In genomic region chr1:108045370-108045950, GRCh38 we compare ENCODE assay signal across 23 cellular contexts.
DNase-seq lines count a peak whose midpoint lies in the region; ATAC-seq and TF ChIP-seq lines count a peak whose summit lies in the region.
"Had no signal": no experiment of that assay in that cellular context is flagged by ENCODE, and none has a peak within 500 bp of the region (broad histone marks: within the 10 kb centered on the region; RNA-seq: fewer than 3 reads in every experiment).

No MANE protein-coding gene starts in this region.

- no peak overlapping the region for H3K4me3 Mint-ChIP-seq in activated CD4-positive, alpha-beta T cell treated with anti-CD3 and anti-CD28 coated beads for 36 hours
- H3K4me3 Mint-ChIP-seq: activated naive CD4-positive, alpha-beta T cell treated with anti-CD3 and anti-CD28 coated beads for 36 hours; activated T-cell treated with anti-CD3 and anti-CD28 coated beads, Interleukin-2, amount 50 U/mL, for 4 hours; nephron progenitor cell had no signal

- H3K4me1 Mint-ChIP-seq in activated CD4-positive, alpha-beta T cell treated with anti-CD3 and anti-CD28 coated beads for 36 hours = peaks cover 43% of the 10 kb centered on the region

- TF ChIP-seq CTCF in foreskin keratinocyte (conservative IDR thresholded peaks at IDR 0.05) = no peak
- no peak for TF ChIP-seq CTCF in suprapubic skin (IDR thresholded peaks at IDR 0.05)

- H3K27me3 ChIP-seq in foreskin keratinocyte (no peaks in the 10 kb centered on the region), suprapubic skin (no peaks in the 10 kb centered on the region)
- H3K27me3 ChIP-seq: esophagus squamous epithelium, tibial artery had no signal

- TF ChIP-seq EP300 in suprapubic skin (IDR thresholded peaks at IDR 0.05) = no peak

- POLR2A ChIA-PET in activated CD4-positive, alpha-beta T cell treated with anti-CD3 and anti-CD28 coated beads for 36 hours (lab: Charles Lee) = no interaction called here

- WGBS in suprapubic skin = 42% methylated on average over 10 of the region's 10 CpGs

- H3K27ac ChIP-seq in foreskin keratinocyte (no peak overlapping the region), suprapubic skin (peak overlapping the region; percentile 6)
- H3K27ac ChIP-seq: gastrocnemius medialis, parathyroid adenoma, SK-N-MC, tibial artery had no signal

- H3K4me1 ChIP-seq in foreskin keratinocyte (peaks cover 23% of the 10 kb centered on the region), suprapubic skin (peaks cover 29% of the 10 kb centered on the region)
- H3K4me1 ChIP-seq: parathyroid adenoma had no signal

- H3K4me3 ChIP-seq in suprapubic skin = no peak overlapping the region
- H3K4me3 ChIP-seq: esophagus squamous epithelium, gastrocnemius medialis, SK-N-MC, tibial artery had no signal

- ATAC-seq in activated CD4-positive, alpha-beta T cell treated with anti-CD3 and anti-CD28 coated beads for 36 hours = peak; percentile 63
- ATAC-seq in SK-N-SH treated with all-trans-retinoic acid at 6 μM for 48 hours (no peak), foreskin keratinocyte (peak; percentile 61)
- ATAC-seq: gastrocnemius medialis; right cardiac atrium; stimulated activated naive CD8-positive, alpha-beta T cell treated with anti-CD3 and anti-CD28 coated beads, Interleukin-15, Interleukin-2, amounts not matched to agents 100 U/mL and 50 U/mL, for 24 hours had no signal

- peak overlapping the region; percentile 35 for H3K27ac Mint-ChIP-seq in activated CD4-positive, alpha-beta T cell treated with anti-CD3 and anti-CD28 coated beads for 36 hours
- H3K27ac Mint-ChIP-seq: activated naive CD4-positive, alpha-beta T cell treated with anti-CD3 and anti-CD28 coated beads for 36 hours; nephron progenitor cell had no signal

- H3K36me3 Mint-ChIP-seq in activated CD4-positive, alpha-beta T cell treated with anti-CD3 and anti-CD28 coated beads for 36 hours (ENCODE audit: low read depth) = no peaks in the 10 kb centered on the region

- no peaks in the 10 kb centered on the region for H3K36me3 ChIP-seq in suprapubic skin
- H3K36me3 ChIP-seq: esophagus squamous epithelium, gastrocnemius medialis, tibial artery had no signal

- no peaks in the 10 kb centered on the region for H3K27me3 Mint-ChIP-seq in activated CD4-positive, alpha-beta T cell treated with anti-CD3 and anti-CD28 coated beads for 36 hours

- H3K9me3 Mint-ChIP-seq in activated CD4-positive, alpha-beta T cell treated with anti-CD3 and anti-CD28 coated beads for 36 hours (ENCODE audit: low read depth) = no peaks in the 10 kb centered on the region
- H3K9me3 Mint-ChIP-seq: activated naive CD4-positive, alpha-beta T cell treated with anti-CD3 and anti-CD28 coated beads for 36 hours; activated T-cell treated with anti-CD3 and anti-CD28 coated beads, Interleukin-2, amount 50 U/mL, for 4 hours had no signal

- no peak for TF ChIP-seq POLR2A in suprapubic skin (IDR thresholded peaks at IDR 0.05)

- no peak for DNase-seq in activated CD4-positive, alpha-beta T cell treated with anti-CD3 and anti-CD28 coated beads for 36 hours
- no peak for DNase-seq in activated CD4-positive, alpha-beta T cell treated with anti-CD3 and anti-CD28 coated beads for 1 hour
- DNase-seq in foreskin keratinocyte (no peak), suprapubic skin (ENCODE audit: low spot score in 2 of 2) (no peak), EL (no peak)
- DNase-seq in stimulated activated CD4-positive, alpha-beta T cell treated with anti-CD3 and anti-CD28 coated beads, Interleukin-4, amount 100 ng/mL, for 24 hours = no peak
- DNase-seq in activated T-cell treated with anti-CD3 and anti-CD28 coated beads, Interleukin-2, amount 50 U/mL, for 1 hour = no peak
- DNase-seq: activated CD4-positive, CD25-positive, alpha-beta regulatory T cell treated with anti-CD3 and anti-CD28 coated beads, Interleukin-2, amount 50 U/mL, for 72 hours; activated naive CD4-positive, alpha-beta T cell treated with anti-CD3 and anti-CD28 coated beads for 36 hours; activated T-cell treated with anti-CD3 and anti-CD28 coated beads, Interleukin-2, amount 50 U/mL, for 4 hours; cortex of kidney; esophagus squamous epithelium; gastrocnemius medialis; hippocampal formation; NCI-H2171 treated with DMSO at 0.1 percent for 48 hours; NCI-H524; nephron progenitor cell; right cardiac atrium; stimulated activated naive CD8-positive, alpha-beta T cell treated with anti-CD3 and anti-CD28 coated beads, Interleukin-15, Interleukin-2, amounts not matched to agents 100 U/mL and 50 U/mL, for 24 hours; tibial artery had no signal

- intact Hi-C loops in activated CD4-positive, alpha-beta T cell treated with anti-CD3 and anti-CD28 coated beads for 36 hours (cut with DNase I, micrococcal nuclease) = loop anchor here in 1 of 2 experiments (5.0 kb wide), 1 partner anchor 263 kb away; no protein-coding TSS in a partner anchor

- CTCF ChIA-PET in activated CD4-positive, alpha-beta T cell treated with anti-CD3 and anti-CD28 coated beads for 36 hours (lab: Charles Lee) = interaction anchor here (0.6 to 2.8 kb wide), 6 partner anchors 8 to 262 kb away, joined by 3 to 9 read pairs (median 3); no protein-coding TSS in a partner anchor

- no peaks in the 10 kb centered on the region for H3K9me3 ChIP-seq in suprapubic skin
- H3K9me3 ChIP-seq: esophagus squamous epithelium, gastrocnemius medialis, tibial artery had no signal

TF ChIP-seq in SK-N-SH treated with all-trans-retinoic acid at 6 μM for 48 hours, 23 proteins besides CTCF, POLR2A, EP300 and RAD21:
- TF ChIP-seq, protein P1, sequence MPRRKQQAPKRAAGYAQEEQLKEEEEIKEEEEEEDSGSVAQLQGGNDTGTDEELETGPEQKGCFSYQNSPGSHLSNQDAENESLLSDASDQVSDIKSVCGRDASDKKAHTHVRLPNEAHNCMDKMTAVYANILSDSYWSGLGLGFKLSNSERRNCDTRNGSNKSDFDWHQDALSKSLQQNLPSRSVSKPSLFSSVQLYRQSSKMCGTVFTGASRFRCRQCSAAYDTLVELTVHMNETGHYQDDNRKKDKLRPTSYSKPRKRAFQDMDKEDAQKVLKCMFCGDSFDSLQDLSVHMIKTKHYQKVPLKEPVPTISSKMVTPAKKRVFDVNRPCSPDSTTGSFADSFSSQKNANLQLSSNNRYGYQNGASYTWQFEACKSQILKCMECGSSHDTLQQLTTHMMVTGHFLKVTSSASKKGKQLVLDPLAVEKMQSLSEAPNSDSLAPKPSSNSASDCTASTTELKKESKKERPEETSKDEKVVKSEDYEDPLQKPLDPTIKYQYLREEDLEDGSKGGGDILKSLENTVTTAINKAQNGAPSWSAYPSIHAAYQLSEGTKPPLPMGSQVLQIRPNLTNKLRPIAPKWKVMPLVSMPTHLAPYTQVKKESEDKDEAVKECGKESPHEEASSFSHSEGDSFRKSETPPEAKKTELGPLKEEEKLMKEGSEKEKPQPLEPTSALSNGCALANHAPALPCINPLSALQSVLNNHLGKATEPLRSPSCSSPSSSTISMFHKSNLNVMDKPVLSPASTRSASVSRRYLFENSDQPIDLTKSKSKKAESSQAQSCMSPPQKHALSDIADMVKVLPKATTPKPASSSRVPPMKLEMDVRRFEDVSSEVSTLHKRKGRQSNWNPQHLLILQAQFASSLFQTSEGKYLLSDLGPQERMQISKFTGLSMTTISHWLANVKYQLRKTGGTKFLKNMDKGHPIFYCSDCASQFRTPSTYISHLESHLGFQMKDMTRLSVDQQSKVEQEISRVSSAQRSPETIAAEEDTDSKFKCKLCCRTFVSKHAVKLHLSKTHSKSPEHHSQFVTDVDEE (CRISPR knock-in tag; IDR thresholded peaks at IDR 0.05) = no peak; the same call in 1 of the 2 replicates
- TF ChIP-seq OSR1 (CRISPR knock-in tag; IDR thresholded peaks at IDR 0.05) = no peak
- TF ChIP-seq TCF4 (CRISPR knock-in tag; IDR thresholded peaks at IDR 0.05; ENCODE audit: borderline replicate concordance) = peak; percentile 34; the same call in 1 of the 2 replicates
- no peak for TF ChIP-seq GLIS3 (CRISPR knock-in tag; IDR thresholded peaks at IDR 0.05)
TF ChIP-seq in SK-N-SH treated with all-trans-retinoic acid at 6 μM for 48 hours: peak in this region for 1.
